ENCODE assay signal across 9 cellular contexts in the genomic region with DNA sequence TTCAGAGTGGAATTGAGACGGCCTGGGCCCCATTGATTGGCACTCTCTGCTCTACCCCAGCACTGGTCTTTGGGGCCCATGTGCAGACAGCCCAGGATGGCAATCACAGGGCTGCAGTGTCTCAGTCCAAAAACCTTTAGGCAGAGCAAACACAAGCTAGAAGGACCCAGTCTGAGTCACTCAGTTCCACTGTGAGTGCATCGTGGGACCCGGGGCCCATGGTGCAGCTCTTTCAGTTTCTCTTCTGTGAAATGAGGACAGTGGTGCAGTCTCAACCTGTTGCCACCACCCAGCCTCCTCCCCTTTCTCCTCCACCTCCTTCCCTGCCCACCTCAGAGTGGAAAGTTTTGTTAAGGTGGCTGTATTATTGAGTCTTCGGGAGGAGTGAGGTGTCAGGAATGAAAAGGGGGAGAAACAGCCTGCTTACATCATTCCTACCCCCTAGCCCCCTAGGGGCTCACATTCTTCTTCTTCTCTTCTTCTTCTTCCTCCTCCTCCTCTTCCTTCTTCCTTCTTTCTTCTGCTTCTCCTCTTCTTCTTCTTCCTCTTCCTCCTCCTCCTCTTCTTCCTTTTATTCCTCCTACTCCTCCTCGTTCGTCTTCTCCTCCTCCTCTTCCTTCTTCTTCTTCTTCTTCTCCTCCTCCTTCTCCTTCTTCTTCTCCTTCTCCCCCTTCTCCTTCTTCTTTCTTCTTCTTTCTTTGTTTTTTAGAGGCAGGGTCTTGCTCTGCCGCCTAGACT. TPM values are rescaled to one million over a fixed set of nuclear protein-coding genes. Genes with fewer than 3 reads are reported as not detected.
DNase-seq lines count a peak whose midpoint lies in the region; ATAC-seq and TF ChIP-seq lines count a peak whose summit lies in the region.
"Had no signal": no experiment of that assay in that cellular context is flagged by ENCODE, and none has a peak within 500 bp of the region (broad histone marks: within the 10 kb centered on the region; RNA-seq: fewer than 3 reads in every experiment).

No MANE protein-coding gene starts in this region.

- H3K27me3 Mint-ChIP-seq in activated naive CD8-positive, alpha-beta T cell, result no peaks in the 10 kb centered on the region

- TF ChIP-seq CTCF in OCI-LY3 (IDR thresholded peaks at IDR 0.05; ENCODE audit: low read depth, low read length) (no peak), stomach (IDR thresholded peaks at IDR 0.05) (no peak), PC-9 (conservative IDR thresholded peaks at IDR 0.05) (no peak)

- POLR2A ChIA-PET in PC-9 (lab: Charles Lee; ENCODE audit: unreplicated experiment), result no interaction called here

- peak overlapping the region; percentile 59; the same call in 1 of the 2 replicates for H2AFZ ChIP-seq in OCI-LY3 (ENCODE audit: low read depth, low read length)
- H2AFZ ChIP-seq in PC-9, result no peak overlapping the region

- no peaks in the 10 kb centered on the region for H3K79me2 ChIP-seq in OCI-LY3 (ENCODE audit: low read length)
- no peaks in the 10 kb centered on the region for H3K79me2 ChIP-seq in PC-9 (ENCODE audit: low read depth)

- peak; percentile 90 for ATAC-seq in GM21526 (IDR thresholded peaks at IDR 0.05; ENCODE audit: low FRiP score, unreplicated experiment)

- H3K9me2 ChIP-seq in PC-9 (ENCODE audit: insufficient read depth), result no peaks in the 10 kb centered on the region

- 50 to 73% (median 61%) methylated on average over 7 of the region's 7 CpGs for WGBS in stomach, 5 donors

- no peaks in the 10 kb centered on the region for H4K20me1 ChIP-seq in OCI-LY3 (ENCODE audit: insufficient read depth, low read length)
- no peaks in the 10 kb centered on the region for H4K20me1 ChIP-seq in PC-9 (ENCODE audit: insufficient read depth)

- H3K36me3 ChIP-seq in OCI-LY3 (replicated peaks; ENCODE audit: low read depth, low read length) (no peaks in the 10 kb centered on the region), stomach (no peaks in the 10 kb centered on the region), PC-9 (ENCODE audit: low read depth) (no peaks in the 10 kb centered on the region)

- H3K4me2 ChIP-seq in OCI-LY3 (ENCODE audit: low read length) (peak overlapping the region; percentile 38), PC-9 (no peak overlapping the region)

- no peaks in the 10 kb centered on the region for H3F3A ChIP-seq in PC-9 (ENCODE audit: insufficient read depth, low read depth)

- H3K36me3 Mint-ChIP-seq in activated naive CD8-positive, alpha-beta T cell, result no peaks in the 10 kb centered on the region

- H3K27ac Mint-ChIP-seq in activated naive CD8-positive, alpha-beta T cell, result peak overlapping the region; percentile 93

- H3K9ac ChIP-seq in OCI-LY3 (ENCODE audit: low read length), result no peak overlapping the region

- BruUV-seq in PC-9 (replicated peaks; lab: Mats Ljungman, UMichigan), result no TSS peak

- H3K4me3 ChIP-seq in OCI-LY3 (ENCODE audit: low read length) (no peak overlapping the region), stomach (no peak overlapping the region), PC-9 (no peak overlapping the region)

- no peak for TF ChIP-seq POLR2A in stomach (IDR thresholded peaks at IDR 0.05)

- H3K27ac ChIP-seq in OCI-LY3 (ENCODE audit: low read length) (no peak overlapping the region), stomach (no peak overlapping the region), PC-9 (no peak overlapping the region)

- TF ChIP-seq EP300 in stomach (IDR thresholded peaks at IDR 0.05), result no peak

- no peaks in the 10 kb centered on the region for H3K9me3 Mint-ChIP-seq in activated naive CD8-positive, alpha-beta T cell (ENCODE audit: low read depth)

- H3K9me3 ChIP-seq in OCI-LY3 (ENCODE audit: insufficient read depth, low read length) (no peaks in the 10 kb centered on the region), stomach (no peaks in the 10 kb centered on the region), PC-9 (ENCODE audit: insufficient read depth, low read depth) (no peaks in the 10 kb centered on the region)

- peaks cover 71% of the 10 kb centered on the region for H3K4me1 Mint-ChIP-seq in activated naive CD8-positive, alpha-beta T cell (ENCODE audit: low read depth)

- CTCF ChIA-PET in PC-9 (lab: Charles Lee), result no interaction called here

- DNase-seq in CD1c-positive myeloid dendritic cell (ENCODE audit: extremely low spot score) (peak; percentile 41), stomach (no peak), PC-9 (no peak), SKM-1 treated with dmso at 0.1 percent for 144 hours (lab: John Stamatoyannopoulos, UW; ENCODE audit: unreplicated experiment) (no peak)
- peak in 4 of 6 experiments; percentile 15 to 37 (median 27) for DNase-seq in stimulated activated naive CD4-positive, alpha-beta T cell (lab: John Stamatoyannopoulos, UW)

- H3K27me3 ChIP-seq in OCI-LY3 (ENCODE audit: low read depth, low read length) (no peaks in the 10 kb centered on the region), stomach (peaks cover 0 to 34% (median 0%) of the 10 kb centered on the region in 3 donors), PC-9 (ENCODE audit: insufficient read depth, low read depth) (no peaks in the 10 kb centered on the region)

- peak overlapping the region; percentile 75 for H3K4me3 Mint-ChIP-seq in activated naive CD8-positive, alpha-beta T cell

- peaks cover 3% of the 10 kb centered on the region; the same call in 1 of the 2 replicates for H3K4me1 ChIP-seq in OCI-LY3 (ENCODE audit: low read length)
- H3K4me1 ChIP-seq in stomach, result no peaks in the 10 kb centered on the region
- H3K4me1 ChIP-seq in PC-9 (replicated peaks; ENCODE audit: insufficient read depth), result no peaks in the 10 kb centered on the region

- intact Hi-C loops in stomach (cut with DNase I; ENCODE audit: low total_unique reads) (no loop called here), PC-9 (cut with micrococcal nuclease; ENCODE audit: unreplicated experiment) (no loop called here)

RNA-seq across cellular contexts. Expression of gene CARD11, which starts 19.5 kb away (rescaled TPM):
- total RNA-seq in stomach (1 to 10 TPM in 3 of 5 donors, under 1 TPM in 1, not detected in 1; 0.45 to 9.7 (median 4.3) TPM), PC-9 (2021) (62.6 and 63.3 TPM in 2 replicates)
- polyA plus RNA-seq in stomach, result 1 to 10 TPM; 1.4 to 1.8 (median 1.7) TPM
- polyA plus RNA-seq: neural cell had no signal

Comparison
In these comparisons a context has a peak if more than half of its experiments do, and no peak if none do; other contexts are left out.
1. DNase-seq: peak in CD1c-positive myeloid dendritic cell (single experiment) and stimulated activated naive CD4-positive, alpha-beta T cell (4 of 6); none in stomach (single experiment), PC-9 (0 of 2) and SKM-1 treated with dmso at 0.1 percent for 144 hours (single experiment).